In the genomic region with DNA sequence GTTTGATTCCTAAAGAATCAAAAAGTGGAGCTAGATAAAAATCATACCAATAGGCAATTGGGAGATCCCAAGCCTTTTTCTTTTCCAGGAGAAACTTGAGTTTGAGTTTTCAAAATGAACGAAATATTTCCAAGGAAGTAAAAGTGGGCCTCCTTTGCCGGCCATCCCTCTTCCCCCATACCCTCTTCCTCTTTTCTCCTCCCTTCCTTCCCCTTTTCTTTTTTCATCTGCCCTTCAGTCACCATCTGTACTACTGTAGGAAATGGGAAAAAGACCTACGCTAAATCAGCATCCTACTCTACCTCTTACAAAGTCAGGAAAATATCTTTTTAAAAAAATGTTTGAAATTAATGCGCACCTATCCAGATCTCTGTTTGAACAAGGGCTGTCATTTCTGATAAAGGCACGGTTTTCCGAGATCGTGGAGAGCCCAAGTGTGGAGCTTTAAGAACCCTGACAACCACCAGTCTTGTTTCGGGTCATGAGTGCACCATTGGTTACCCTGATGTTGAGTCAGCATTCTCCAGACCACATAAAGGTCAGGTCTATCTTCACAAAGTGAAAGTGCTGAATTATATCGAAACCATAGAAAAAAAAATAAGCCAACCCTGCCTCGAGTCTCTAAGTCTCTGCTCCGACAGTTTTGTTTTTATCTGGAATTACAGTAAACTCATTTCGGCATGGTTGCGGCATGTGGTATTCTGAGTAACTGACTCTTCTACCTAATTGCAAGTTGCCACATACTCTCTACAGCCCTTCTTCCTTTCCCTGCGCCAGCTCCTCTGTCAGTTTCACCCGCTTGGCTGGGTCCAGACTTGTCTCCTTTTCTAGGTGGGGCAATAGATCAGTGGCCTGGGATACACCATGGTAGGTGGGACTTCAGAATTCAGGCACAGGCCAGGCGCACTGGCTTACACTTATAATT, we compare ENCODE assay signal across 8 cellular contexts.
DNase-seq lines count a peak whose midpoint lies in the region; ATAC-seq lines count a peak whose summit lies in the region.

No MANE protein-coding gene starts in this region.

- peak overlapping the region; percentile 29 for H3K27ac ChIP-seq in cingulate gyrus (ENCODE audit: low read depth, low read length)

- ATAC-seq in GM18873 (IDR thresholded peaks at IDR 0.05; ENCODE audit: low FRiP score, unreplicated experiment) (peak; percentile 98), HG02884 (IDR thresholded peaks at IDR 0.05; ENCODE audit: unreplicated experiment) (peak; percentile 94)

- DNase-seq in RPMI8226 (peak; percentile 90), NCI-H345 treated with DMSO at 0.1 percent for 48 hours (lab: John Stamatoyannopoulos, UW; ENCODE audit: unreplicated experiment) (no peak), iPS-NIHi7 (ENCODE audit: extremely low spot score) (no peak), NCI-H2029 treated with DMSO at 0.1 percent for 48 hours (lab: John Stamatoyannopoulos, UW) (no peak)
- peak; percentile 12 to 21 for DNase-seq in stimulated activated CD8-positive, alpha-beta memory T cell treated with anti-CD3 and anti-CD28 coated beads, Interleukin-7, amount 100 ng/mL, for 4 hours (ENCODE audit: low read depth in 2 of 2)

Comparison
In these comparisons a context has a peak if more than half of its experiments do, and no peak if none do; other contexts are left out.
1. DNase-seq: peak in RPMI8226 (single experiment) and stimulated activated CD8-positive, alpha-beta memory T cell treated with anti-CD3 and anti-CD28 coated beads, Interleukin-7, amount 100 ng/mL, for 4 hours (2 of 2); none in NCI-H345 treated with DMSO at 0.1 percent for 48 hours (single experiment), iPS-NIHi7 (single experiment) and NCI-H2029 treated with DMSO at 0.1 percent for 48 hours (single experiment).